Comparison of ENCODE assay signal across 12 cellular contexts in the genomic region with DNA sequence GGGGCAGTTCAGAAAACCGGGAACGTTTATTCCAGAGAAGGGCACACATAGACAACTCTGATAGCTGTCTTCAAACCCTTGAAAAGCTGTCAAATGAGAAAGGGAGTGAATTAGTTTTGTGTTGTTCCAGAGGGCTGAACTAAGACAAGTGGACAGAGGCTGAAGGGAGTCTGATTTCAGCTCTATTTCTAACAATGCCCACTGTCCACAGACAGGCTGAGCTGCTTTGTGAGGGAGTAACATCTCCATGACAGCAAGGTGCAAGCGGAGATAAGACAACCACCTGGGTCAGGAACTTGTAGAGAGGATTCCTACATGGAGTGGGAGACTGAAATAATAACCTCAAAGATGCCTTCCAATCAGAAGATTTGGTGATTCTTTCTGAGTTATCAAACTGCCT.
"Had no signal": no experiment of that assay in that cellular context is flagged by ENCODE, and none has a peak within 500 bp of the region (broad histone marks: within the 10 kb centered on the region; RNA-seq: fewer than 3 reads in every experiment).

No MANE protein-coding gene starts in this region.

- H3K4me3 Mint-ChIP-seq: effector memory CD8-positive, alpha-beta T cell had no signal

- DNase-seq: activated CD4-positive, alpha-beta T cell treated with anti-CD3 and anti-CD28 coated beads for 1 hour; activated CD8-positive, alpha-beta memory T cell treated with anti-CD3 and anti-CD28 coated beads for 24 hours; adrenal gland; central memory CD4-positive, alpha-beta T cell; cortex of kidney; effector memory CD8-positive, alpha-beta T cell; hippocampal formation; mesendoderm; SJCRH30; SW 1271; T-helper 9 cell; thyroid gland had no signal
